Comparison of ENCODE assay signal across 11 cellular contexts in genomic region chr4:36841583-36842326, GRCh38.
DNase-seq lines count a peak whose midpoint lies in the region; ATAC-seq, FAIRE-seq and TF ChIP-seq lines count a peak whose summit lies in the region.
"Had no signal": no experiment of that assay in that cellular context is flagged by ENCODE, and none has a peak within 500 bp of the region (broad histone marks: within the 10 kb centered on the region; RNA-seq: fewer than 3 reads in every experiment).

No MANE protein-coding gene starts in this region.

- 73 to 80% (median 79%) methylated on average over 9 of the region's 9 CpGs for WGBS in small intestine, 3 donors

- FAIRE-seq in small intestine (lab: Jason Lieb, UNC) = no peak
- FAIRE-seq: colon, TTC549 had no signal

- peaks cover 7% of the 10 kb centered on the region; the same call in 1 of the 2 replicates for H3K4me1 ChIP-seq in HUES6 (ENCODE audit: control insufficient read depth, insufficient read depth, low read length)
- H3K4me1 ChIP-seq in small intestine (ENCODE audit: control insufficient read depth in 2 of 2, insufficient read depth in 1 of 2, low read depth in 1 of 2, low read length in 1 of 2) = no peaks in the 10 kb centered on the region

- no peaks in the 10 kb centered on the region for H3K9me3 ChIP-seq in HUES6 (ENCODE audit: control insufficient read depth, insufficient read depth, low read depth, low read length)
- H3K9me3 ChIP-seq in small intestine (ENCODE audit: control insufficient read depth, low read depth) = no peaks in the 10 kb centered on the region

- no peak overlapping the region for H3K4me3 ChIP-seq in HUES6 (ENCODE audit: low read depth, low read length)
- H3K4me3 ChIP-seq in epithelial cell of proximal tubule (ENCODE audit: low read depth, low read length) = no peak overlapping the region
- H3K4me3 ChIP-seq in small intestine (ENCODE audit: low read depth in 1 of 2, low read length in 2 of 2) = no peak overlapping the region

- H3K27ac ChIP-seq in HUES6 (ENCODE audit: low read depth, low read length) (0 out of 2 replicates have a peak overlapping the region, but pooled peaks have one; percentile 38), small intestine (ENCODE audit: low read depth in 1 of 2, low read length in 1 of 2) (no peak overlapping the region)

- H3K9ac ChIP-seq in HUES6 (ENCODE audit: low read length) = no peak overlapping the region

- H3K36me3 ChIP-seq in HUES6 (ENCODE audit: control insufficient read depth, insufficient read depth, low read length) = no peaks in the 10 kb centered on the region
- H3K36me3 ChIP-seq in small intestine (ENCODE audit: control insufficient read depth in 2 of 2, insufficient read depth in 2 of 2, low read length in 2 of 2) = no peaks in the 10 kb centered on the region

- H3K27me3 ChIP-seq in HUES6 (ENCODE audit: control insufficient read depth, insufficient read depth, low read length) (no peaks in the 10 kb centered on the region), small intestine (ENCODE audit: control insufficient read depth in 2 of 2, insufficient read depth in 2 of 2, low read length in 2 of 2) (no peaks in the 10 kb centered on the region)

- DNase-seq in epithelial cell of proximal tubule (ENCODE audit: low read depth) (peak; percentile 23), activated gamma-delta T cell (lab: John Stamatoyannopoulos, UW) (no peak), small intestine (no peak), NCI-H2107 treated with DMSO at 0.1 percent for 48 hours (lab: John Stamatoyannopoulos, UW; ENCODE audit: unreplicated experiment) (no peak)
- DNase-seq in activated CD8-positive, alpha-beta memory T cell treated with anti-CD3 and anti-CD28 coated beads for 24 hours = no peak
- DNase-seq: NCI-H69 had no signal

- peak; percentile 54 for ATAC-seq in GM18520 (IDR thresholded peaks at IDR 0.05; ENCODE audit: unreplicated experiment)
- peak; percentile 60 for ATAC-seq in GM21786 (IDR thresholded peaks at IDR 0.05; ENCODE audit: unreplicated experiment)

- TF ChIP-seq CTCF in epithelial cell of proximal tubule (conservative IDR thresholded peaks at IDR 0.05; ENCODE audit: low read depth, low read length) = no peak
